In the genomic region with DNA sequence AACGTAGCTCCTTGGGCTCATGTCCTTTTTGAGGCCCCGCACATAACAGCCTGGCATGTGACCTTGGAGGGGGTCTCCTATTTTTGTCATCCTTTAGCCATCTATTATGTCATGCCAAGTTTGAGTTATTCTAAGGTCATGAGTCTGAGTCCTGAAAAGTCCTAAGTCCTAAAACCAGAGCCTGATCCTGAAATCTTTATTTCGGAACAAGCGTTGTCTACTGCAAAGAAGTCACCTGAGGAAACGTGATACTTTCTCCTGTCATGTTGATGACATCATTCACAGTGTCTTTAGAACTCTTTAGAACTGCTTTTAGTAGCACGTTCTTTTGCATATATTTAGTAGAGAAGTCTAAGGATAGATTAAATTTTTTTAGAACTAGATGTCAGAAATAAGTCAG, we compare ENCODE assay signal across 16 cellular contexts.
DNase-seq lines count a peak whose midpoint lies in the region; ATAC-seq and TF ChIP-seq lines count a peak whose summit lies in the region.
"Had no signal": no experiment of that assay in that cellular context is flagged by ENCODE, and none has a peak within 500 bp of the region (broad histone marks: within the 10 kb centered on the region; RNA-seq: fewer than 3 reads in every experiment).

No MANE protein-coding gene starts in this region.

- POLR2A ChIA-PET in WTC11 (lab: Charles Lee) = no interaction called here

- in situ Hi-C loops in gastrocnemius medialis (cut with MboI; ENCODE audit: low sequenced_read_pairs in 4 of 4) = no loop called here

- H3K4me3 ChIP-seq in BLaER1 treated with 17β-estradiol and CSF1 and Interleukin-3, amounts not matched to agents 10 nM and 100 nM = no peak overlapping the region
- no peak overlapping the region for H3K4me3 ChIP-seq in gastrocnemius medialis
- H3K4me3 ChIP-seq: A549, Peyer's patch had no signal

- DNase-seq in WTC11 (ENCODE audit: low spot score) (no peak), myocyte (ENCODE audit: low read depth) (peak; percentile 68), gastrocnemius medialis (no peak), T-helper 2 cell (no peak), NCI-H2171 (lab: John Stamatoyannopoulos, UW) (no peak), HT-29 (ENCODE audit: low spot score) (no peak)
- DNase-seq in activated naive CD4-positive, alpha-beta T cell treated with anti-CD3 and anti-CD28 coated beads for 36 hours = no peak
- DNase-seq: Calu3; CD8-positive, alpha-beta T cell; DMS53; MM.1S; NCI-H1092 treated with DMSO at 0.1 percent for 48 hours; NCI-H446 treated with DMSO at 0.1 percent for 48 hours; Peyer's patch had no signal

- H3K27ac ChIP-seq in BLaER1 treated with 17β-estradiol and CSF1 and Interleukin-3, amounts not matched to agents 10 nM and 100 nM = no peak overlapping the region
- H3K27ac ChIP-seq in gastrocnemius medialis = peak overlapping the region in 1 of 4 donors; percentile 29
- H3K27ac ChIP-seq: Peyer's patch had no signal

- CTCF ChIA-PET in WTC11 (lab: Charles Lee) = interaction anchor here (0.6 kb wide), 1 partner anchor 74 kb away, joined by 5 read pairs; no protein-coding TSS in a partner anchor
- CTCF ChIA-PET in activated naive CD4-positive, alpha-beta T cell treated with anti-CD3 and anti-CD28 coated beads for 36 hours (lab: Charles Lee) = no interaction called here

- no peak for TF ChIP-seq POLR2A in gastrocnemius medialis (IDR thresholded peaks at IDR 0.05)

- peaks cover 59 to 89% (median 76%) of the 10 kb centered on the region in 10 experiments for H3K4me1 ChIP-seq in BLaER1 treated with 17β-estradiol and CSF1 and Interleukin-3, amounts not matched to agents 10 nM and 100 nM
- H3K4me1 ChIP-seq in gastrocnemius medialis = peaks cover 25 to 36% of the 10 kb centered on the region in 2 donors

- no peaks in the 10 kb centered on the region for H3K9me3 Mint-ChIP-seq in WTC11
- no peaks in the 10 kb centered on the region for H3K9me3 Mint-ChIP-seq in activated naive CD4-positive, alpha-beta T cell treated with anti-CD3 and anti-CD28 coated beads for 36 hours
- H3K9me3 Mint-ChIP-seq: CD8-positive, alpha-beta T cell had no signal

- peaks cover 0 to 46% (median 23%) of the 10 kb centered on the region in 11 experiments; a peak in 18 of 22 replicates for H4K20me1 ChIP-seq in BLaER1 treated with 17β-estradiol and CSF1 and Interleukin-3, amounts not matched to agents 10 nM and 100 nM

- peak overlapping the region; percentile 72; the same call in 1 of the 2 replicates for H3K27ac Mint-ChIP-seq in WTC11
- no peak overlapping the region for H3K27ac Mint-ChIP-seq in activated naive CD4-positive, alpha-beta T cell treated with anti-CD3 and anti-CD28 coated beads for 36 hours
- H3K27ac Mint-ChIP-seq: CD8-positive, alpha-beta T cell had no signal

- peaks cover 0 to under 1% (median 0%) of the 10 kb centered on the region in 11 experiments; a peak in 1 of 22 replicates for H3K9me3 ChIP-seq in BLaER1 treated with 17β-estradiol and CSF1 and Interleukin-3, amounts not matched to agents 10 nM and 100 nM (replicated peaks in 1 of 11)
- H3K9me3 ChIP-seq in gastrocnemius medialis = no peaks in the 10 kb centered on the region
- H3K9me3 ChIP-seq: A549, Peyer's patch had no signal

- H3K36me3 ChIP-seq in BLaER1 treated with 17β-estradiol and CSF1 and Interleukin-3, amounts not matched to agents 10 nM and 100 nM = peaks cover 14 to 72% (median 46%) of the 10 kb centered on the region in 11 experiments; a peak in 20 of 22 replicates
- H3K36me3 ChIP-seq in gastrocnemius medialis = no peaks in the 10 kb centered on the region
- H3K36me3 ChIP-seq: Peyer's patch had no signal

- ATAC-seq in WTC11 (no peak), gastrocnemius medialis (peak; percentile 60 to 81)
- ATAC-seq: A549; CD8-positive, alpha-beta T cell had no signal

- H3K4me1 Mint-ChIP-seq in WTC11 = peaks cover 14% of the 10 kb centered on the region
- no peaks in the 10 kb centered on the region for H3K4me1 Mint-ChIP-seq in activated naive CD4-positive, alpha-beta T cell treated with anti-CD3 and anti-CD28 coated beads for 36 hours (ENCODE audit: low read depth)

- no peak overlapping the region for H3K4me3 Mint-ChIP-seq in WTC11
- H3K4me3 Mint-ChIP-seq in activated naive CD4-positive, alpha-beta T cell treated with anti-CD3 and anti-CD28 coated beads for 36 hours = no peak overlapping the region
- H3K4me3 Mint-ChIP-seq: CD8-positive, alpha-beta T cell had no signal

- H3K9ac ChIP-seq in BLaER1 treated with 17β-estradiol and CSF1 and Interleukin-3, amounts not matched to agents 10 nM and 100 nM = no peak overlapping the region; a peak in 1 of 22 replicates

- no peaks in the 10 kb centered on the region for H3K27me3 Mint-ChIP-seq in WTC11 (ENCODE audit: low read depth)
- no peaks in the 10 kb centered on the region for H3K27me3 Mint-ChIP-seq in activated naive CD4-positive, alpha-beta T cell treated with anti-CD3 and anti-CD28 coated beads for 36 hours (ENCODE audit: low read depth)

- TF ChIP-seq CTCF in WTC11 (IDR thresholded peaks at IDR 0.05) = no peak
- TF ChIP-seq CTCF in gastrocnemius medialis (IDR thresholded peaks at IDR 0.05 in 4 of 5, conservative IDR thresholded peaks at IDR 0.05 in 1 of 5) = no peak

- H3K27me3 ChIP-seq in BLaER1 treated with 17β-estradiol and CSF1 and Interleukin-3, amounts not matched to agents 10 nM and 100 nM = no peaks in the 10 kb centered on the region
- no peaks in the 10 kb centered on the region for H3K27me3 ChIP-seq in gastrocnemius medialis
- H3K27me3 ChIP-seq: Peyer's patch had no signal

- no peaks in the 10 kb centered on the region for H3K36me3 Mint-ChIP-seq in WTC11
- H3K36me3 Mint-ChIP-seq in activated naive CD4-positive, alpha-beta T cell treated with anti-CD3 and anti-CD28 coated beads for 36 hours (ENCODE audit: low read depth) = no peaks in the 10 kb centered on the region
- H3K36me3 Mint-ChIP-seq: CD8-positive, alpha-beta T cell had no signal

- intact Hi-C loops in gastrocnemius medialis (cut with DNase I; ENCODE audit: low total_unique reads) = loop anchor here (2.0 kb wide), 1 partner anchor 29 kb away; no protein-coding TSS in a partner anchor
- intact Hi-C loops in activated naive CD4-positive, alpha-beta T cell treated with anti-CD3 and anti-CD28 coated beads for 36 hours (cut with micrococcal nuclease) = no loop called here

- peak overlapping the region; percentile 14 to 70 (median 55) for H3K4me2 ChIP-seq in BLaER1 treated with 17β-estradiol and CSF1 and Interleukin-3, amounts not matched to agents 10 nM and 100 nM
- H3K4me2 ChIP-seq: A549 had no signal

TF ChIP-seq in WTC11, 78 proteins besides CTCF, POLR2A, EP300 and RAD21 (continues in another document):
- TF ChIP-seq ZBTB21 (CRISPR knock-in tag; IDR thresholded peaks at IDR 0.05; ENCODE audit: borderline replicate concordance) (no peak), TEAD4 (CRISPR knock-in tag; IDR thresholded peaks at IDR 0.05) (no peak), NFE2L1 (CRISPR knock-in tag; IDR thresholded peaks at IDR 0.05) (no peak), ZNF219 (CRISPR knock-in tag; IDR thresholded peaks at IDR 0.05; ENCODE audit: borderline replicate concordance) (no peak), ZNF121 (CRISPR knock-in tag; IDR thresholded peaks at IDR 0.05) (no peak)
- TF ChIP-seq, protein P1, sequence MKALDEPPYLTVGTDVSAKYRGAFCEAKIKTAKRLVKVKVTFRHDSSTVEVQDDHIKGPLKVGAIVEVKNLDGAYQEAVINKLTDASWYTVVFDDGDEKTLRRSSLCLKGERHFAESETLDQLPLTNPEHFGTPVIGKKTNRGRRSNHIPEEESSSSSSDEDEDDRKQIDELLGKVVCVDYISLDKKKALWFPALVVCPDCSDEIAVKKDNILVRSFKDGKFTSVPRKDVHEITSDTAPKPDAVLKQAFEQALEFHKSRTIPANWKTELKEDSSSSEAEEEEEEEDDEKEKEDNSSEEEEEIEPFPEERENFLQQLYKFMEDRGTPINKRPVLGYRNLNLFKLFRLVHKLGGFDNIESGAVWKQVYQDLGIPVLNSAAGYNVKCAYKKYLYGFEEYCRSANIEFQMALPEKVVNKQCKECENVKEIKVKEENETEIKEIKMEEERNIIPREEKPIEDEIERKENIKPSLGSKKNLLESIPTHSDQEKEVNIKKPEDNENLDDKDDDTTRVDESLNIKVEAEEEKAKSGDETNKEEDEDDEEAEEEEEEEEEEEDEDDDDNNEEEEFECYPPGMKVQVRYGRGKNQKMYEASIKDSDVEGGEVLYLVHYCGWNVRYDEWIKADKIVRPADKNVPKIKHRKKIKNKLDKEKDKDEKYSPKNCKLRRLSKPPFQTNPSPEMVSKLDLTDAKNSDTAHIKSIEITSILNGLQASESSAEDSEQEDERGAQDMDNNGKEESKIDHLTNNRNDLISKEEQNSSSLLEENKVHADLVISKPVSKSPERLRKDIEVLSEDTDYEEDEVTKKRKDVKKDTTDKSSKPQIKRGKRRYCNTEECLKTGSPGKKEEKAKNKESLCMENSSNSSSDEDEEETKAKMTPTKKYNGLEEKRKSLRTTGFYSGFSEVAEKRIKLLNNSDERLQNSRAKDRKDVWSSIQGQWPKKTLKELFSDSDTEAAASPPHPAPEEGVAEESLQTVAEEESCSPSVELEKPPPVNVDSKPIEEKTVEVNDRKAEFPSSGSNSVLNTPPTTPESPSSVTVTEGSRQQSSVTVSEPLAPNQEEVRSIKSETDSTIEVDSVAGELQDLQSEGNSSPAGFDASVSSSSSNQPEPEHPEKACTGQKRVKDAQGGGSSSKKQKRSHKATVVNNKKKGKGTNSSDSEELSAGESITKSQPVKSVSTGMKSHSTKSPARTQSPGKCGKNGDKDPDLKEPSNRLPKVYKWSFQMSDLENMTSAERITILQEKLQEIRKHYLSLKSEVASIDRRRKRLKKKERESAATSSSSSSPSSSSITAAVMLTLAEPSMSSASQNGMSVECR (CRISPR knock-in tag; IDR thresholded peaks at IDR 0.05; ENCODE audit: borderline replicate concordance) = no peak
